19 cellular contexts compared by ENCODE assay signal in the genomic region with DNA sequence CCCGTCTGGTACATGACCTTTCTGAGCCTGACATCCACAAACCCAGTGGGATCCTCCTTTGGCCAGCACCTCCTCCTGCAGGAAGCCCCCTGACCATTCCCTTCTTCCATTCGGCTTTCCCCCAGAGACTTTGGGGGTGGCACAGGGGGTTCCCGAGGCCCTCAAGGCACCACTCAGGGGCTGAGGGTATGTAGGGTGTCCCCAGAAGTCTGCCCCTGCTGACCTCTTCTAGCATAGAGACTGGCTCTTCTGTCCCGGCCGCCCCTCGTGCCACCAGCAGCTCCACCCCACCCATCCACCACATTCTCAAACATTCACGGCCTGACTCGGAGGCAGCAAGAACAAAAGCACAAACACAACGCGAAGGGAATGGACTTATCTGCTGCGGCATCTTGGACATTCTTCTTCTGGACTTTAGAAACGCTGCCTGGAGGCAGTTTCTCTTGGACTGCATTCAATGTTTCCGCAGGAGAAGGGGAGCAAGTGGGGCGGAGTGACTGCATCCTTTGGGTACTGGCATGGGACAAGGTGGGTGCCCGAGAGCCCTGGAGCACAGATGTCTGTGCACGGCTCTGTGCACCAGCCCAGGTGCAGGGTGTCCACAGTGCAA. TPM values are rescaled to one million over a fixed set of nuclear protein-coding genes. Genes with fewer than 3 reads are reported as not detected.
DNase-seq lines count a peak whose midpoint lies in the region; ATAC-seq, FAIRE-seq and TF ChIP-seq lines count a peak whose summit lies in the region.
"Had no signal": no experiment of that assay in that cellular context is flagged by ENCODE, and none has a peak within 500 bp of the region (broad histone marks: within the 10 kb centered on the region; RNA-seq: fewer than 3 reads in every experiment).

No MANE protein-coding gene starts in this region.

- WGBS in H1 (ENCODE audit: extremely low coverage in 1 of 2, insufficient coverage in 1 of 2, insufficient read length in 1 of 2, insufficient replicate concordance in 2 of 2, low coverage in 1 of 2, low lambda C conversion rate in 2 of 2, missing lambda C conversion rate in 1 of 2), 2 experiments, result 92% methylated on average over 15 of the region's 16 CpGs; no CpG with 5 or more reads in 1 of the 2 experiments

- no peak for FAIRE-seq in H1 (lab: Jason Lieb, UNC)

- no peak for TF ChIP-seq POLR2A in H1 (IDR thresholded peaks at IDR 0.05; ENCODE audit: control extremely low read depth in 1 of 2, low read depth in 2 of 2, low read length in 2 of 2)

- no peak for TF ChIP-seq EP300 in H1 (IDR thresholded peaks at IDR 0.05; ENCODE audit: borderline replicate concordance in 1 of 2, low read depth in 2 of 2, low read length in 2 of 2)

- H2BK5ac ChIP-seq in H1 (ENCODE audit: low read depth, low read length), result 0 out of 2 replicates have a peak overlapping the region, but pooled peaks have one; percentile 85

- intact Hi-C loops in Panc1 (cut with micrococcal nuclease; ENCODE audit: unreplicated experiment), result no loop called here
- intact Hi-C loops in posterior cingulate gyrus (cut with DNase I), result no loop called here

- H3K27me3 ChIP-seq in Panc1 (ENCODE audit: control insufficient read depth, insufficient read depth, low read length) (no peaks in the 10 kb centered on the region), H1 (replicated peaks in 1 of 4; ENCODE audit: control insufficient read depth in 3 of 4, extremely low read depth in 1 of 4, insufficient read depth in 3 of 4, low read length in 3 of 4) (no peaks in the 10 kb centered on the region)

- H2BK120ac ChIP-seq in H1 (replicated peaks; ENCODE audit: low read depth, low read length), result no peak overlapping the region

- no peak overlapping the region for H3K14ac ChIP-seq in H1 (ENCODE audit: insufficient read length)

- H3K27ac Mint-ChIP-seq in activated T-cell treated with anti-CD3 and anti-CD28 coated beads, Interleukin-2, amount 50 U/mL, for 24 hours, result no peak overlapping the region
- H3K27ac Mint-ChIP-seq: activated naive CD4-positive, alpha-beta T cell treated with anti-CD3 and anti-CD28 coated beads, Interleukin-2, amount 50 U/mL, for 24 hours; CD8-positive, alpha-beta T cell had no signal

- H3K18ac ChIP-seq in H1 (ENCODE audit: extremely low read depth, low read length), result no peak overlapping the region

- no peak overlapping the region for H3K9ac ChIP-seq in H1 (replicated peaks in 1 of 4; ENCODE audit: extremely low read depth in 1 of 4, low read depth in 3 of 4, low read length in 3 of 4)

- no peak overlapping the region for H2BK15ac ChIP-seq in H1 (ENCODE audit: low read length)

- H4K91ac ChIP-seq in H1 (replicated peaks; ENCODE audit: insufficient read length, low read length), result no peak overlapping the region

- BruUV-seq in Panc1 (replicated peaks; lab: Mats Ljungman, UMichigan), result no TSS peak

- H3K56ac ChIP-seq in H1 (replicated peaks; ENCODE audit: insufficient read length, low read depth, low read length), result no peak overlapping the region

- no peaks in the 10 kb centered on the region for H3K9me3 ChIP-seq in Panc1 (ENCODE audit: control insufficient read depth, insufficient read depth, low read depth, low read length)
- no peaks in the 10 kb centered on the region for H3K9me3 ChIP-seq in H1 (ENCODE audit: insufficient read depth in 2 of 2, low read depth in 1 of 2, low read length in 1 of 2)

- no peaks in the 10 kb centered on the region for H3K9me3 Mint-ChIP-seq in activated T-cell treated with anti-CD3 and anti-CD28 coated beads, Interleukin-2, amount 50 U/mL, for 24 hours
- H3K9me3 Mint-ChIP-seq: activated naive CD4-positive, alpha-beta T cell treated with anti-CD3 and anti-CD28 coated beads, Interleukin-2, amount 50 U/mL, for 24 hours; CD8-positive, alpha-beta T cell had no signal

- no peaks in the 10 kb centered on the region for H4K20me1 ChIP-seq in H1 (replicated peaks in 1 of 2; ENCODE audit: control insufficient read depth in 1 of 2, insufficient read depth in 2 of 2, low read length in 2 of 2)

- TF ChIP-seq CTCF in Panc1 (IDR thresholded peaks at IDR 0.05) (no peak), H1 (IDR thresholded peaks at IDR 0.05; ENCODE audit: control extremely low read depth in 1 of 3, insufficient read depth in 1 of 3, low read depth in 1 of 3, low read length in 3 of 3) (no peak)

- peaks cover 4% of the 10 kb centered on the region for H3K4me1 Mint-ChIP-seq in activated T-cell treated with anti-CD3 and anti-CD28 coated beads, Interleukin-2, amount 50 U/mL, for 24 hours (ENCODE audit: low read depth)
- H3K4me1 Mint-ChIP-seq: activated naive CD4-positive, alpha-beta T cell treated with anti-CD3 and anti-CD28 coated beads, Interleukin-2, amount 50 U/mL, for 24 hours had no signal

- H2AK5ac ChIP-seq in H1 (ENCODE audit: low read depth, low read length), result no peak overlapping the region

- H2AFZ ChIP-seq in H1 (ENCODE audit: low read length), result no peak overlapping the region

- H3K4me3 ChIP-seq in Panc1 (ENCODE audit: low read depth in 2 of 2, low read length in 2 of 2) (no peak overlapping the region), H1 (ENCODE audit: extremely low read depth in 1 of 4, insufficient read depth in 2 of 4, low read depth in 3 of 4, low read length in 4 of 4) (no peak overlapping the region)

- H3K79me1 ChIP-seq in H1 (ENCODE audit: low read depth, low read length), result no peaks in the 10 kb centered on the region

- POLR2A ChIA-PET in Panc1 (lab: Charles Lee) (no interaction called here), H1 (lab: Charles Lee; ENCODE audit: partially characterized antibody) (no interaction called here)

- H3K27ac ChIP-seq in Panc1 (ENCODE audit: low read length) (0 out of 2 replicates have a peak overlapping the region, but pooled peaks have one; percentile 15), H1 (ENCODE audit: low read depth, low read length) (no peak overlapping the region)

- no peak for TF ChIP-seq RAD21 in H1 (IDR thresholded peaks at IDR 0.05 in 1 of 2, conservative IDR thresholded peaks at IDR 0.05 in 1 of 2; ENCODE audit: low read depth in 2 of 2, low read length in 2 of 2)

- H4K5ac ChIP-seq in H1 (ENCODE audit: insufficient read length, low read depth, low read length), result no peak overlapping the region

- no peaks in the 10 kb centered on the region for H3K79me2 ChIP-seq in H1 (ENCODE audit: control insufficient read depth in 1 of 2, insufficient read depth in 2 of 2, low read length in 2 of 2)

- H3K4me3 Mint-ChIP-seq in activated T-cell treated with anti-CD3 and anti-CD28 coated beads, Interleukin-2, amount 50 U/mL, for 24 hours, result no peak overlapping the region
- H3K4me3 Mint-ChIP-seq: activated naive CD4-positive, alpha-beta T cell treated with anti-CD3 and anti-CD28 coated beads, Interleukin-2, amount 50 U/mL, for 24 hours; CD8-positive, alpha-beta T cell had no signal

- CTCF ChIA-PET in Panc1 (lab: Charles Lee), result no interaction called here
- CTCF ChIA-PET in H1 (lab: Charles Lee; ENCODE audit: partially characterized antibody), result no interaction called here

- no peaks in the 10 kb centered on the region for H3K36me3 ChIP-seq in Panc1 (ENCODE audit: control insufficient read depth, insufficient read depth, low read length)
- no peaks in the 10 kb centered on the region for H3K36me3 ChIP-seq in H1 (ENCODE audit: control insufficient read depth in 2 of 4, insufficient read depth in 4 of 4, low read length in 3 of 4)

- H3K23ac ChIP-seq in H1 (ENCODE audit: insufficient read length), result no peak overlapping the region

- no peak for ATAC-seq in Panc1
- no peak for ATAC-seq in HG02981 (IDR thresholded peaks at IDR 0.05; ENCODE audit: unreplicated experiment)
- ATAC-seq: CD8-positive, alpha-beta T cell; PC-3; SK-N-SH treated with all-trans-retinoic acid at 6 μM for 48 hours had no signal

- no peak overlapping the region for H3K4ac ChIP-seq in H1 (replicated peaks; ENCODE audit: insufficient read length, low read depth, low read length)

- no peaks in the 10 kb centered on the region for H3K23me2 ChIP-seq in H1 (ENCODE audit: low read depth, low read length)

- H3K4me2 ChIP-seq in H1 (ENCODE audit: insufficient read depth in 1 of 2, low read depth in 2 of 2, low read length in 2 of 2), result no peak overlapping the region

- in situ Hi-C loops in Panc1 (cut with HindIII; ENCODE audit: low pct_unique_long_range_greater_than_20kb, low sequenced_read_pairs), result no loop called here

- no peaks in the 10 kb centered on the region for H3K27me3 Mint-ChIP-seq in activated T-cell treated with anti-CD3 and anti-CD28 coated beads, Interleukin-2, amount 50 U/mL, for 24 hours
- H3K27me3 Mint-ChIP-seq: activated naive CD4-positive, alpha-beta T cell treated with anti-CD3 and anti-CD28 coated beads, Interleukin-2, amount 50 U/mL, for 24 hours had no signal

- peaks cover 40% of the 10 kb centered on the region for H3K4me1 ChIP-seq in Panc1 (ENCODE audit: control insufficient read depth, insufficient read depth, low read length)
- H3K4me1 ChIP-seq in H1 (replicated peaks in 1 of 4; ENCODE audit: control insufficient read depth in 3 of 4, insufficient read depth in 4 of 4, low read length in 3 of 4), result peaks cover 0 to 16% (median 2%) of the 10 kb centered on the region in 4 experiments; a peak in 4 of 7 replicates

- peak overlapping the region; percentile 84; the same call in 1 of the 2 replicates for H2BK12ac ChIP-seq in H1 (ENCODE audit: low read depth, low read length)

- no peaks in the 10 kb centered on the region for H3K36me3 Mint-ChIP-seq in activated T-cell treated with anti-CD3 and anti-CD28 coated beads, Interleukin-2, amount 50 U/mL, for 24 hours (ENCODE audit: low read depth)
- H3K36me3 Mint-ChIP-seq: activated naive CD4-positive, alpha-beta T cell treated with anti-CD3 and anti-CD28 coated beads, Interleukin-2, amount 50 U/mL, for 24 hours; CD8-positive, alpha-beta T cell had no signal

- no peak overlapping the region for H4K8ac ChIP-seq in H1 (ENCODE audit: extremely low read depth, insufficient read depth, low read length)

- peak; percentile 14 for DNase-seq in activated T-cell treated with anti-CD3 and anti-CD28 coated beads, Interleukin-2, amount 50 U/mL, for 1 hour
- no peak for DNase-seq in activated T-cell treated with anti-CD3 and anti-CD28 coated beads, Interleukin-2, amount 50 U/mL, for 24 hours
- DNase-seq in Panc1 (ENCODE audit: low read depth, low spot score), result no peak
- DNase-seq in H1 (ENCODE audit: low read depth in 1 of 2, low spot score in 2 of 2), result peak in 1 of 2 experiments; percentile 33
- DNase-seq in posterior cingulate gyrus, result peak in 6 of 10 donors; percentile 2 to 40 (median 10)
- DNase-seq in AG08396 (ENCODE audit: low spot score), result no peak
- no peak for DNase-seq in amniotic stem cell (lab: John Stamatoyannopoulos, UW)
- DNase-seq: ACHN; caudate nucleus; DMS79 treated with DMSO at 0.1 percent for 48 hours; effector memory CD4-positive, alpha-beta T cell; hypothalamus; NCI-H2029 treated with DMSO at 0.1 percent for 48 hours; NCI-H526; PC-3 had no signal

- no peak overlapping the region for H2BK20ac ChIP-seq in H1 (ENCODE audit: low read length)

RNA-seq across cellular contexts. Expression of a gene that starts 53.9 kb away (rescaled TPM):
- total RNA-seq in Panc1 (2021; ENCODE audit: unreplicated experiment), result 26.5 TPM
- 46.9 TPM for polyA plus RNA-seq in Panc1 (2012; ENCODE audit: insufficient read length)
- 0.78 and 1.1 TPM in 2 replicates for total RNA-seq in H1 (2021; fragmentation: NEBNext Ultra II Directional; extraction: Animal tissue kit (Norgen Biotek cat#: 25700))
- polyA plus RNA-seq in H1 (2011; rRNA removed), result 1.5 and 2.2 TPM in 2 replicates
- polyA plus RNA-seq in H1 (2011; cell fraction: cytosol; rRNA removed), result 2.0 TPM
- polyA plus RNA-seq in H1 (2011; cell fraction: nucleus; rRNA removed), result 3.0 TPM
- polyA plus RNA-seq in H1 (2012, experiment 1 of 2), result 1.4 to 2.0 TPM (median 1.9 TPM) in 4 replicates
- polyA plus RNA-seq in H1 (2012, experiment 2 of 2), result 0.67 TPM
- 0.41 TPM for polyA plus RNA-seq in H1 (2013, experiment 1 of 2)
- 0.50 TPM for polyA plus RNA-seq in H1 (2013, experiment 2 of 2)
- 1.9 and 2.1 TPM in 2 replicates for polyA minus RNA-seq in H1 (2011; rRNA and poly(A)+ RNA removed)
- polyA minus RNA-seq in H1 (2011; cell fraction: cytosol; rRNA and poly(A)+ RNA removed), result 0.95 TPM
- 1.2 TPM for polyA minus RNA-seq in H1 (2011; cell fraction: nucleus; rRNA and poly(A)+ RNA removed)
- total RNA-seq: CD8-positive, alpha-beta T cell had no signal

Comparison
In these comparisons a context has a peak if more than half of its experiments do, and no peak if none do; other contexts are left out.
1. DNase-seq: peak in activated T-cell treated with anti-CD3 and anti-CD28 coated beads, Interleukin-2, amount 50 U/mL, for 1 hour (single experiment) and posterior cingulate gyrus (6 of 10); none in activated T-cell treated with anti-CD3 and anti-CD28 coated beads, Interleukin-2, amount 50 U/mL, for 24 hours (single experiment), Panc1 (single experiment), AG08396 (single experiment) and amniotic stem cell (single experiment).
2. RNA of a gene that starts 53.9 kb away (total RNA-seq): 26.5 TPM in Panc1 (single experiment); 0.78 to 1.1 TPM in H1; every median in the first group is over 10 times any median in the second.